ENCODE assay signal across 12 cellular contexts in the genomic region with DNA sequence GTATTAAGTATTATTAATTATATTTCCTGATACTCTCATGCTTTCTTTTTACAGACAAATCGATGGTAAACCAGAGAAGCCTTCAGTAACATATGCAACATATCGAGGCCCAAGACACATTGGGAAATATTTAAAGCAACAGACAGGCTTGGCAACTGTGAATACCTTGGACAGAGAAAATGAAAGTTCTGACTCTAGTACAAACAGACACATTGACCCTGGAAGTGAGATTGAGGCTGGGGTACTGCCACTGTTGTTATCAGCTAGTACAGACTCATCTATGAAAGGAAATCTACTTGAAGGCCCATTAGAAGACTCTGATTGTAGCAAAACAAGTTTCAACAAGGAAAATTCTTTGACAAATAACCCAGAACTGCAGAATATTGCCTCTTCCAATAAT. TPM values are rescaled to one million over a fixed set of nuclear protein-coding genes. Genes with fewer than 3 reads are reported as not detected.
DNase-seq lines count a peak whose midpoint lies in the region; ATAC-seq and TF ChIP-seq lines count a peak whose summit lies in the region.
"Had no signal": no experiment of that assay in that cellular context is flagged by ENCODE, and none has a peak within 500 bp of the region (broad histone marks: within the 10 kb centered on the region; RNA-seq: fewer than 3 reads in every experiment).

No MANE protein-coding gene starts in this region.

- H3K36me3 ChIP-seq in PC-9 (ENCODE audit: low read depth) = 0 out of 2 replicates have a peak, but pooled peaks cover 6% of the 10 kb centered on the region

- peaks cover 28% of the 10 kb centered on the region for H3K9me3 ChIP-seq in PC-9 (ENCODE audit: insufficient read depth, low read depth)
- H3K9me3 ChIP-seq: mucosa of descending colon had no signal

- H3K4me3 Mint-ChIP-seq in chondrocyte (ENCODE audit: unreplicated experiment) (no peak overlapping the region), natural killer cell (no peak overlapping the region)

- no peaks in the 10 kb centered on the region for H3K27me3 ChIP-seq in PC-9 (ENCODE audit: insufficient read depth, low read depth)
- H3K27me3 ChIP-seq: hepatocyte had no signal

- no TSS peak for BruUV-seq in PC-9 (replicated peaks; lab: Mats Ljungman, UMichigan)

- POLR2A ChIA-PET in PC-9 (lab: Charles Lee; ENCODE audit: unreplicated experiment) = interaction anchor here (0.6 kb wide), 1 partner anchor 43 kb away, joined by 8 read pairs; no protein-coding TSS in a partner anchor

- DNase-seq in AG08396 (ENCODE audit: low spot score) = peak; percentile 4
- peak in 1 of 2 experiments; percentile 5 for DNase-seq in PC-9
- DNase-seq in chondrocyte (ENCODE audit: low spot score) = no peak
- DNase-seq in natural killer cell = no peak
- DNase-seq in midbrain (lab: John Stamatoyannopoulos, UW) = no peak
- DNase-seq in activated gamma-delta T cell (lab: John Stamatoyannopoulos, UW) = no peak
- DNase-seq in NCI-H510A treated with DMSO at 0.1 percent for 48 hours (lab: John Stamatoyannopoulos, UW) = no peak
- DNase-seq: mucosa of descending colon, NCI-H526 treated with DMSO at 0.1 percent for 48 hours, small intestine had no signal

- H4K20me1 ChIP-seq in PC-9 (ENCODE audit: insufficient read depth) = no peaks in the 10 kb centered on the region

- no peaks in the 10 kb centered on the region for H3K79me2 ChIP-seq in PC-9 (ENCODE audit: low read depth)
- H3K79me2 ChIP-seq: hepatocyte had no signal

- ATAC-seq in natural killer cell = peak in 2 of 3 donors; percentile 10 to 32
- no peak for ATAC-seq in HG03175 (IDR thresholded peaks at IDR 0.05; ENCODE audit: unreplicated experiment)

- H3K4me1 Mint-ChIP-seq in chondrocyte (ENCODE audit: low read depth) (peaks cover 15% of the 10 kb centered on the region), natural killer cell (peaks cover 9% of the 10 kb centered on the region in 2 donors)

- TF ChIP-seq CTCF in PC-9 (conservative IDR thresholded peaks at IDR 0.05) (no peak), chondrocyte (IDR thresholded peaks at IDR 0.05) (no peak), natural killer cell (IDR thresholded peaks at IDR 0.05) (no peak)

- H3K36me3 Mint-ChIP-seq in chondrocyte (ENCODE audit: low read depth) (peaks cover 1% of the 10 kb centered on the region), natural killer cell (no peaks in the 10 kb centered on the region)

- no peak overlapping the region for H3K4me2 ChIP-seq in PC-9
- H3K4me2 ChIP-seq: hepatocyte had no signal

- H3K27ac Mint-ChIP-seq in chondrocyte (ENCODE audit: unreplicated experiment) (peak overlapping the region; percentile 75), natural killer cell (peak overlapping the region; percentile 52 to 83)

- no peak overlapping the region for H3K4me3 ChIP-seq in PC-9
- H3K4me3 ChIP-seq: hepatocyte, mucosa of descending colon had no signal

- intact Hi-C loops in PC-9 (cut with micrococcal nuclease; ENCODE audit: unreplicated experiment) = loop anchor here (1.0 to 2.0 kb wide), 3 partner anchors 12 to 49 kb away; partner anchors contain the start of gene CRYBG3
- intact Hi-C loops in natural killer cell (cut with micrococcal nuclease) = no loop called here

- H3K27ac ChIP-seq in PC-9 = 0 out of 2 replicates have a peak overlapping the region, but pooled peaks have one; percentile 2
- H3K27ac ChIP-seq: hepatocyte had no signal

- CTCF ChIA-PET in PC-9 (lab: Charles Lee) = no interaction called here

- H3K9me3 Mint-ChIP-seq in chondrocyte (ENCODE audit: low read depth) = no peaks in the 10 kb centered on the region
- H3K9me3 Mint-ChIP-seq in natural killer cell = no peaks in the 10 kb centered on the region

- H2AFZ ChIP-seq in PC-9 = no peak overlapping the region
- H2AFZ ChIP-seq: hepatocyte had no signal

- H3K9me2 ChIP-seq in PC-9 (ENCODE audit: insufficient read depth) = no peaks in the 10 kb centered on the region

- H3F3A ChIP-seq in PC-9 (ENCODE audit: insufficient read depth, low read depth) = no peaks in the 10 kb centered on the region

- no peaks in the 10 kb centered on the region for H3K4me1 ChIP-seq in PC-9 (replicated peaks; ENCODE audit: insufficient read depth)

- no peaks in the 10 kb centered on the region for H3K27me3 Mint-ChIP-seq in chondrocyte (ENCODE audit: low read depth)
- H3K27me3 Mint-ChIP-seq in natural killer cell (ENCODE audit: low read depth in 2 of 2) = peaks cover 8 to 24% of the 10 kb centered on the region in 2 donors

RNA-seq across cellular contexts. Expression of gene CRYBG3, which starts 50.0 kb away (rescaled TPM):
- total RNA-seq in PC-9 (2021) (15.5 and 17.2 TPM in 2 replicates), chondrocyte (15.5 to 17.7 TPM (median 15.6 TPM) in 3 replicates), natural killer cell (1 to 10 TPM; 1.1 to 2.4 (median 1.8) TPM)
